In genomic region chr1:78004719-78005346, GRCh38 we compare ENCODE assay signal across 8 cellular contexts. TPM values are rescaled to one million over a fixed set of nuclear protein-coding genes. Genes with fewer than 3 reads are reported as not detected.
DNase-seq lines count a peak whose midpoint lies in the region; ATAC-seq and TF ChIP-seq lines count a peak whose summit lies in the region.

Gene DNAJB4, plus strand, starts transcription at chr1:78004939. Its CDS starts 172 bp downstream, at chr1:78005111.

- no peaks in the 10 kb centered on the region for H3K27me3 ChIP-seq in HCT116 (ENCODE audit: insufficient read depth, low read length)
- H3K27me3 ChIP-seq in MM.1S (replicated peaks; ENCODE audit: insufficient read depth, low read length): no peaks in the 10 kb centered on the region
- H3K27me3 ChIP-seq in skeletal muscle tissue (ENCODE audit: control insufficient read depth in 3 of 3, insufficient read depth in 3 of 3, low read length in 3 of 3): no peaks in the 10 kb centered on the region

- H2AFZ ChIP-seq in HCT116 (ENCODE audit: low read depth, low read length, poor library complexity, severe bottlenecking) (peak within 1 kb of the TSS; percentile 17), MM.1S (ENCODE audit: low read length) (peak within 1 kb of the TSS; percentile 47)

- peak within 1 kb of the TSS; percentile 75 for H3K9ac ChIP-seq in HCT116 (ENCODE audit: low read length)
- H3K9ac ChIP-seq in MM.1S (ENCODE audit: low read length): peak within 1 kb of the TSS; percentile 68
- H3K9ac ChIP-seq in skeletal muscle tissue (ENCODE audit: low read depth in 1 of 3, low read length in 3 of 3): peak within 1 kb of the TSS; percentile 79 to 99 (median 88)

- DNase-seq in GM03348 (ENCODE audit: low spot score) (peak; percentile 83), HCT116 (ENCODE audit: low read depth, low spot score) (peak; percentile 97), MM.1S (peak; percentile 98), T-helper 9 cell (peak; percentile 41), caudate nucleus (lab: John Stamatoyannopoulos, UW) (peak in 49 of 61 donors; percentile 3 to 94 (median 55)), iPS-NIHi11 (ENCODE audit: low spot score) (peak; percentile 72), NCI-H774 (lab: John Stamatoyannopoulos, UW) (no peak)

- RAD21 ChIA-PET in HCT116 (lab: Charles Lee; ENCODE audit: low non-redundant PET in 1 of 2, low total read pairs in 2 of 2, uncharacterized antibody in 2 of 2, unreplicated experiment in 2 of 2): interaction anchor here in 1 of 2 experiments (1.5 kb wide), 1 partner anchor 109 kb away, joined by 5 read pairs; no protein-coding TSS in a partner anchor

- TF ChIP-seq POLR2A in HCT116 (IDR thresholded peaks at IDR 0.05; ENCODE audit: borderline replicate concordance, extremely low read depth, insufficient read depth, insufficient read length): no peak

- H3K4me3 ChIP-seq in HCT116 (replicated peaks in 1 of 2; ENCODE audit: low read depth in 1 of 2, low read length in 2 of 2): peak within 1 kb of the TSS; percentile 47 to 66
- peak within 1 kb of the TSS; percentile 69 for H3K4me3 ChIP-seq in MM.1S (ENCODE audit: low read length)
- H3K4me3 ChIP-seq in skeletal muscle tissue (ENCODE audit: low read length in 3 of 3): peak within 1 kb of the TSS; percentile 70 to 96 (median 74)

- peak within 1 kb of the TSS; percentile 83 for H3K4me2 ChIP-seq in HCT116 (ENCODE audit: low read length)
- peak within 1 kb of the TSS; percentile 44 for H3K4me2 ChIP-seq in MM.1S (ENCODE audit: low read depth, low read length)

- H3F3A ChIP-seq in MM.1S (ENCODE audit: insufficient read depth, low read length): peaks cover 27% of the 10 kb centered on the region

- H3K79me2 ChIP-seq in HCT116 (ENCODE audit: insufficient read depth, low read length) (peaks cover 51% of the 10 kb centered on the region), MM.1S (ENCODE audit: low read length) (peaks cover 44% of the 10 kb centered on the region)

- no peaks in the 10 kb centered on the region for H3K9me3 ChIP-seq in HCT116 (ENCODE audit: control insufficient read depth in 1 of 2, insufficient read depth in 1 of 2, low read depth in 1 of 2, low read length in 2 of 2)
- H3K9me3 ChIP-seq in MM.1S (replicated peaks; ENCODE audit: insufficient read depth, low read length): no peaks in the 10 kb centered on the region
- no peaks in the 10 kb centered on the region for H3K9me3 ChIP-seq in skeletal muscle tissue (ENCODE audit: control insufficient read depth in 3 of 3, low read length in 3 of 3)

- intact Hi-C loops in HCT116 (cut with micrococcal nuclease): loop anchor here (1.0 kb wide), 1 partner anchor 26 kb away; the partner anchor contains the start of gene FUBP1

- H3K27ac ChIP-seq in HCT116 (ENCODE audit: low read depth, low read length): peak within 1 kb of the TSS; percentile 71
- peak within 1 kb of the TSS; percentile 87 for H3K27ac ChIP-seq in MM.1S (ENCODE audit: low read length)
- peak within 1 kb of the TSS; percentile 98 for H3K27ac ChIP-seq in caudate nucleus (ENCODE audit: low read depth, low read length)
- H3K27ac ChIP-seq in skeletal muscle tissue (ENCODE audit: low read depth, low read length): peak within 1 kb of the TSS; percentile 94

- H4K20me1 ChIP-seq in HCT116 (ENCODE audit: insufficient read depth): no peaks in the 10 kb centered on the region; the same call in 1 of the 2 replicates
- H4K20me1 ChIP-seq in MM.1S (ENCODE audit: insufficient read depth, low read length): no peaks in the 10 kb centered on the region

- H3K36me3 ChIP-seq in HCT116 (ENCODE audit: control insufficient read depth in 1 of 2, insufficient read depth in 2 of 2, low read length in 2 of 2) (no peaks in the 10 kb centered on the region), MM.1S (replicated peaks; ENCODE audit: insufficient read depth, low read length) (no peaks in the 10 kb centered on the region), skeletal muscle tissue (ENCODE audit: control insufficient read depth in 3 of 3, insufficient read depth in 3 of 3, low read length in 3 of 3) (no peaks in the 10 kb centered on the region)

- H3K4me1 ChIP-seq in HCT116 (ENCODE audit: control insufficient read depth in 1 of 2, insufficient read depth in 2 of 2, low read length in 2 of 2) (peaks cover 24 to 50% of the 10 kb centered on the region in 2 experiments), MM.1S (ENCODE audit: low read length) (peaks cover 20% of the 10 kb centered on the region), skeletal muscle tissue (ENCODE audit: control insufficient read depth in 3 of 3, insufficient read depth in 3 of 3, low read length in 3 of 3) (peaks cover 4 to 23% (median 11%) of the 10 kb centered on the region in 3 donors)

- peak; percentile 96 for ATAC-seq in HCT116

- H3K9me2 ChIP-seq in HCT116 (ENCODE audit: insufficient read depth) (no peaks in the 10 kb centered on the region), MM.1S (replicated peaks; ENCODE audit: insufficient read depth, low read length) (no peaks in the 10 kb centered on the region)

- TF ChIP-seq RAD21 in HCT116 (IDR thresholded peaks at IDR 0.05; ENCODE audit: low read depth): no peak; the same call in 1 of the 2 replicates

- TSS peak; percentile 70 for BruUV-seq in HCT116 (replicated peaks; lab: Mats Ljungman, UMichigan)

- TF ChIP-seq CTCF in HCT116 (IDR thresholded peaks at IDR 0.05 in 2 of 3, conservative IDR thresholded peaks at IDR 0.05 in 1 of 3; ENCODE audit: borderline replicate concordance in 1 of 3, insufficient read depth in 1 of 3, low read depth in 2 of 3, low read length in 2 of 3): no peak
- no peak for TF ChIP-seq CTCF in MM.1S (IDR thresholded peaks at IDR 0.05; ENCODE audit: low read length)

- CTCF ChIA-PET in HCT116 (lab: Charles Lee): interaction anchor here (0.6 to 3.5 kb wide), 4 partner anchors 25 to 861 kb away, joined by 3 to 29 read pairs (median 4); no protein-coding TSS in a partner anchor

- POLR2A ChIA-PET in HCT116 (lab: Charles Lee): interaction anchor here (0.6 to 7.7 kb wide), 43 partner anchors 8 to 622 kb away, joined by 3 to 129 read pairs (median 5); partner anchors contain the start of gene FUBP1

TF ChIP-seq in HCT116, 20 proteins besides CTCF, POLR2A, EP300 and RAD21:
- TF ChIP-seq YY1 (IDR thresholded peaks at IDR 0.05; ENCODE audit: extremely low read depth, insufficient replicate concordance, low read depth, low read length) (peak; percentile 59), POLR2AphosphoS5 (IDR thresholded peaks at IDR 0.05; ENCODE audit: low read depth, low read length) (peak; percentile 76), ZNF274 (IDR thresholded peaks at IDR 0.05; ENCODE audit: low read depth, low read length) (no peak), REST (IDR thresholded peaks at IDR 0.05; ENCODE audit: low read depth) (no peak)

RNA-seq across cellular contexts. Expression of gene DNAJB4, which starts in this region (rescaled TPM):
- total RNA-seq in HCT116 (2021; ENCODE audit: unreplicated experiment) (26.0 TPM), skeletal muscle tissue (53.8 TPM)
- 9.2 and 11.6 TPM in 2 replicates for polyA plus RNA-seq in HCT116 (2012)
